Comparison of ENCODE assay signal across 8 cellular contexts in genomic region chr9:33735436-33735835, GRCh38. TPM values are rescaled to one million over a fixed set of nuclear protein-coding genes. Genes with fewer than 3 reads are reported as not detected.
"Had no signal": no experiment of that assay in that cellular context is flagged by ENCODE, and none has a peak within 500 bp of the region (broad histone marks: within the 10 kb centered on the region; RNA-seq: fewer than 3 reads in every experiment).

No MANE protein-coding gene starts in this region.

RNA-seq across cellular contexts. Expression of gene PRSS3, which starts 59.9 kb away (rescaled TPM):
- total RNA-seq: activated CD4-positive, alpha-beta T cell treated with anti-CD3 and anti-CD28 coated beads, Interleukin-2, amount 10 ng/mL, durations not matched to agents 24 days and 14 days; activated CD8-positive, alpha-beta T cell treated with anti-CD3 and anti-CD28 coated beads for 36 hours; activated naive CD8-positive, alpha-beta T cell treated with anti-CD3 and anti-CD28 coated beads for 36 hours; activated T-cell treated with anti-CD3 and anti-CD28 coated beads, Interleukin-2, amount 50 U/mL, for 72 hours; activated T-helper 17 cell treated with anti-CD3 and anti-CD28 coated beads, Interleukin-2, amount 50 U/mL, for 72 hours; aorta; SJCRH30; T-helper 1 cell treated with Interleukin-12 subunit alpha and Interleukin-12 subunit beta and Interleukin-4 antibody, amounts not matched to agents 30 ng/mL and 1 ng/mL, for 36 hours had no signal
